Comparison of ENCODE assay signal across 18 cellular contexts in genomic region chr2:238423561-238424312, GRCh38. TPM values are rescaled to one million over a fixed set of nuclear protein-coding genes. Genes with fewer than 3 reads are reported as not detected.
DNase-seq lines count a peak whose midpoint lies in the region; ATAC-seq and TF ChIP-seq lines count a peak whose summit lies in the region.
"Had no signal": no experiment of that assay in that cellular context is flagged by ENCODE, and none has a peak within 500 bp of the region (broad histone marks: within the 10 kb centered on the region; RNA-seq: fewer than 3 reads in every experiment).

No MANE protein-coding gene starts in this region.

- H3K36me3 Mint-ChIP-seq in endothelial cell (ENCODE audit: low read depth, unreplicated experiment) = no peaks in the 10 kb centered on the region

- ATAC-seq in mucosa of descending colon = no peak
- ATAC-seq: left lung had no signal

- H3K9me3 Mint-ChIP-seq in endothelial cell (ENCODE audit: unreplicated experiment) = no peaks in the 10 kb centered on the region
- H3K9me3 Mint-ChIP-seq: activated naive CD4-positive, alpha-beta T cell treated with anti-CD3 and anti-CD28 coated beads, Interleukin-2, amount 10 ng/mL, durations not matched to agents 7 days and 5 days had no signal

- TF ChIP-seq CTCF in mucosa of descending colon (IDR thresholded peaks at IDR 0.05) (no peak), endothelial cell (IDR thresholded peaks at IDR 0.05; ENCODE audit: unreplicated experiment) (no peak)

- H3K4me3 ChIP-seq in skeletal muscle satellite cell (ENCODE audit: low read length) (no peak overlapping the region), mucosa of descending colon (no peak overlapping the region)
- H3K4me3 ChIP-seq: left lung had no signal

- DNase-seq in DMS 273 (lab: John Stamatoyannopoulos, UW; ENCODE audit: unreplicated experiment) = peak; percentile 55
- DNase-seq in DMS 273 treated with DMSO at 0.1 percent for 48 hours (lab: John Stamatoyannopoulos, UW) = no peak
- DNase-seq in RKO (ENCODE audit: low spot score) = peak; percentile 52
- DNase-seq in epithelial cell of prostate (ENCODE audit: low read depth, low spot score) = no peak
- DNase-seq in middle frontal gyrus (ENCODE audit: extremely low spot score, low spot score) = no peak
- no peak for DNase-seq in mucosa of descending colon
- no peak for DNase-seq in endothelial cell (ENCODE audit: low spot score)
- DNase-seq: activated CD4-positive, alpha-beta T cell treated with anti-CD3 and anti-CD28 coated beads for 48 hours; activated naive CD4-positive, alpha-beta T cell treated with anti-CD3 and anti-CD28 coated beads, Interleukin-2, amount 10 ng/mL, durations not matched to agents 7 days and 5 days; CD4-positive, alpha-beta memory T cell; GOT3; NCI-H2081; NCI-H524 treated with DMSO at 0.1 percent for 48 hours; posterior cingulate gyrus; stimulated activated naive CD4-positive, alpha-beta T cell treated with Interleukin-2 at 50 U/mL for 16 hours had no signal

- no peak overlapping the region for H3K27ac Mint-ChIP-seq in endothelial cell (ENCODE audit: unreplicated experiment)
- H3K27ac Mint-ChIP-seq: activated naive CD4-positive, alpha-beta T cell treated with anti-CD3 and anti-CD28 coated beads, Interleukin-2, amount 10 ng/mL, durations not matched to agents 7 days and 5 days had no signal

- no peaks in the 10 kb centered on the region for H3K9me3 ChIP-seq in skeletal muscle satellite cell (replicated peaks; ENCODE audit: low read length)
- no peaks in the 10 kb centered on the region for H3K9me3 ChIP-seq in mucosa of descending colon
- H3K9me3 ChIP-seq: left lung had no signal

- peaks cover 3% of the 10 kb centered on the region for H3K36me3 ChIP-seq in skeletal muscle satellite cell (ENCODE audit: insufficient read depth, low read length)
- H3K36me3 ChIP-seq in mucosa of descending colon (ENCODE audit: low read depth) = no peaks in the 10 kb centered on the region
- H3K36me3 ChIP-seq: left lung had no signal

- H3K4me1 ChIP-seq in skeletal muscle satellite cell (ENCODE audit: control insufficient read depth, insufficient read depth, low read length) (peaks cover 37% of the 10 kb centered on the region), mucosa of descending colon (ENCODE audit: low read depth) (peaks cover 11% of the 10 kb centered on the region)

- H3K27me3 Mint-ChIP-seq in endothelial cell (ENCODE audit: unreplicated experiment) = peaks cover 14% of the 10 kb centered on the region
- H3K27me3 Mint-ChIP-seq: CD4-positive, alpha-beta memory T cell had no signal

- intact Hi-C loops in mucosa of descending colon (cut with DNase I, micrococcal nuclease) = no loop called here

- H3K4me1 Mint-ChIP-seq in endothelial cell (ENCODE audit: unreplicated experiment) = peaks cover 32% of the 10 kb centered on the region

- peak overlapping the region; percentile 9 for H3K27ac ChIP-seq in epithelial cell of prostate
- H3K27ac ChIP-seq: 22Rv1, left lung had no signal

- H3K4me2 ChIP-seq in skeletal muscle satellite cell (ENCODE audit: low read length) = no peak overlapping the region

- no peaks in the 10 kb centered on the region for H3K27me3 ChIP-seq in skeletal muscle satellite cell (ENCODE audit: control insufficient read depth, insufficient read depth, low read length)
- H3K27me3 ChIP-seq: left lung had no signal

- peak overlapping the region; percentile 25 for H3K9ac ChIP-seq in skeletal muscle satellite cell (ENCODE audit: low read depth, low read length)

- H3K4me3 Mint-ChIP-seq in endothelial cell (ENCODE audit: unreplicated experiment) = no peak overlapping the region

RNA-seq across cellular contexts. Expression of gene ASB1, which starts 3.0 kb away (rescaled TPM):
- total RNA-seq in skeletal muscle satellite cell (2012; rRNA removed) = 29.5 and 35.0 TPM in 2 replicates
- total RNA-seq in mucosa of descending colon (10 to 100 TPM; 23.5 to 41.7 (median 24.6) TPM), endothelial cell (ENCODE audit: unreplicated experiment) (8.5 TPM)

Comparison
In these comparisons a context has a peak if more than half of its experiments do, and no peak if none do; other contexts are left out.
1. DNase-seq: peak in DMS 273 (single experiment) and RKO (single experiment); none in DMS 273 treated with DMSO at 0.1 percent for 48 hours (single experiment), epithelial cell of prostate (single experiment), middle frontal gyrus (single experiment), mucosa of descending colon (0 of 3) and endothelial cell (single experiment).